In the genomic region with DNA sequence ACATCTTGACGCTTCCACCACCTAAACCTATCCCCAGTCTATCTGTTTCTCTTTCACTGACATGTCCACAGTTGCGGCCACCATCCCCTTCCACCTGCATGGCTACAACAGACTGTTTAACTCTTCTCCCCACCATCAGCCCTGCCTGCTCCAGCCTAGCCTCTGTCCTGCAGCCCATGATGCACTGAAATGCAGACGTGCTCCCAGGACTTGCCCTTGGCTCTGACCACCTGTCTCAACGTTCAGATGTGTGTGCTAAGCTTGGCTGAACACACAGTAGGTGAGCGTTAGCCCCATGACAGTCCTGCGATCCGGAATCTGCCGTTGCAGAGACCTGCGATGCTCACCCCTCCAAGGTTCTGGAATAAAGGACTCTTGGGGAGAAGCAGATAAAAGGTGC, we compare ENCODE assay signal across 1 cellular context.
TF ChIP-seq lines count a peak whose summit lies in the region.

No MANE protein-coding gene starts in this region.

TF ChIP-seq in WTC11, 78 proteins besides CTCF, POLR2A, EP300 and RAD21 (continued from another document):
- TF ChIP-seq ELF4 (CRISPR knock-in tag; IDR thresholded peaks at IDR 0.05; ENCODE audit: low read depth) (no peak), PREB (CRISPR knock-in tag; IDR thresholded peaks at IDR 0.05; ENCODE audit: borderline replicate concordance) (no peak)
